In the genomic region with DNA sequence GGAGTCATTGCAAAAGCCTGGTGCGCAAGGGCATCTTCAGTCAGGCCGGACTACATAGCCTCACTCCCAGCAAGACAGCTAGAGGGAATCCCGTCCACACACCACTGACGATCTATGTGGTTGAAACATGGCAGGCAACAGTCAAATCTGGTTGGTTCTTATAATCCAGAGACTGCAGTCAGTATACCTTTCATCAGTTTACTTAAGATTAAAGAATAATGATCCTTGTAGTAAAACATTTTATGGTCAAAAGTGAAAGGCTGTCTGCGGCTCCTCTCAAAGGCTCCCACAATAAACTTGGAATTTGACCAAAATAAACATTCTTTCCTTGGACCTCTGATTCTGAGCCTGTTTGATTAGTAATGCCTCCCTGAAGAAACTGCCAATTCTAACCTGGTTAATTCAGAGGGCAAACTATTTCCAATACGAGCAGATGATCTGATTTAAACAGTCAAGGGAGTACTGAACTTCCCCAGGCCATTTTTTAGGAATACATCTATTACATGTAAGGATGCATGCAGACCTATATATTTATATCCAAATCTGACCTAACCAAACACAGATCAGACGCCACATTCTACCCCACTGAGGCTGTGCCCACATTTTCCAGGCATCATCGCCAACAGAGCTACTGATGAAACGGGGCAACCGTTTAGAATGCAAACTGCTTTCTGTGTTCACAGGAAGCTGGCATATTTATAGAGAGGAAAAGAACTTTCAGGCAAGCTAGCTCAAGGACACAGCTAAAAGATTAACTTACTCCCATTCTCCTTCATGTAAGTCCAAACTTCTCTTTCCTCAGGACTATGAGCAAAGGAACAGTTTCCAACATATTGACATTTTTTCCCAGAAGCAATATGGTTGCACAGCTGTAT, we compare ENCODE assay signal across 1 cellular context.
TF ChIP-seq lines count a peak whose summit lies in the region.

No MANE protein-coding gene starts in this region.

TF ChIP-seq in HepG2, 621 proteins besides CTCF, POLR2A, EP300 and RAD21 (continued from another document):
- TF ChIP-seq, protein P1, sequence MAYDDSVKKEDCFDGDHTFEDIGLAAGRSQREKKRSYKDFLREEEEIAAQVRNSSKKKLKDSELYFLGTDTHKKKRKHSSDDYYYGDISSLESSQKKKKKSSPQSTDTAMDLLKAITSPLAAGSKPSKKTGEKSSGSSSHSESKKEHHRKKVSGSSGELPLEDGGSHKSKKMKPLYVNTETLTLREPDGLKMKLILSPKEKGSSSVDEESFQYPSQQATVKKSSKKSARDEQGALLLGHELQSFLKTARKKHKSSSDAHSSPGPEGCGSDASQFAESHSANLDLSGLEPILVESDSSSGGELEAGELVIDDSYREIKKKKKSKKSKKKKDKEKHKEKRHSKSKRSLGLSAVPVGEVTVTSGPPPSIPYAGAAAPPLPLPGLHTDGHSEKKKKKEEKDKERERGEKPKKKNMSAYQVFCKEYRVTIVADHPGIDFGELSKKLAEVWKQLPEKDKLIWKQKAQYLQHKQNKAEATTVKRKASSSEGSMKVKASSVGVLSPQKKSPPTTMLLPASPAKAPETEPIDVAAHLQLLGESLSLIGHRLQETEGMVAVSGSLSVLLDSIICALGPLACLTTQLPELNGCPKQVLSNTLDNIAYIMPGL (CRISPR knock-in tag; IDR thresholded peaks at IDR 0.05; ENCODE audit: borderline replicate concordance in 1 of 2, low read depth in 1 of 2), result no peak
- TF ChIP-seq ATF7 (IDR thresholded peaks at IDR 0.05) (no peak), ATF7 (CRISPR knock-in tag; IDR thresholded peaks at IDR 0.05) (no peak)
- TF ChIP-seq, protein P2, sequence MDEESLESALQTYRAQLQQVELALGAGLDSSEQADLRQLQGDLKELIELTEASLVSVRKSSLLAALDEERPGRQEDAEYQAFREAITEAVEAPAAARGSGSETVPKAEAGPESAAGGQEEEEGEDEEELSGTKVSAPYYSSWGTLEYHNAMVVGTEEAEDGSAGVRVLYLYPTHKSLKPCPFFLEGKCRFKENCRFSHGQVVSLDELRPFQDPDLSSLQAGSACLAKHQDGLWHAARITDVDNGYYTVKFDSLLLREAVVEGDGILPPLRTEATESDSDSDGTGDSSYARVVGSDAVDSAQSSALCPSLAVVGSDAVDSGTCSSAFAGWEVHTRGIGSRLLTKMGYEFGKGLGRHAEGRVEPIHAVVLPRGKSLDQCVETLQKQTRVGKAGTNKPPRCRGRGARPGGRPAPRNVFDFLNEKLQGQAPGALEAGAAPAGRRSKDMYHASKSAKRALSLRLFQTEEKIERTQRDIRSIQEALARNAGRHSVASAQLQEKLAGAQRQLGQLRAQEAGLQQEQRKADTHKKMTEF (CRISPR knock-in tag; IDR thresholded peaks at IDR 0.05), result no peak; the same call in 1 of the 2 replicates
